18 cellular contexts compared by ENCODE assay signal in the genomic region with DNA sequence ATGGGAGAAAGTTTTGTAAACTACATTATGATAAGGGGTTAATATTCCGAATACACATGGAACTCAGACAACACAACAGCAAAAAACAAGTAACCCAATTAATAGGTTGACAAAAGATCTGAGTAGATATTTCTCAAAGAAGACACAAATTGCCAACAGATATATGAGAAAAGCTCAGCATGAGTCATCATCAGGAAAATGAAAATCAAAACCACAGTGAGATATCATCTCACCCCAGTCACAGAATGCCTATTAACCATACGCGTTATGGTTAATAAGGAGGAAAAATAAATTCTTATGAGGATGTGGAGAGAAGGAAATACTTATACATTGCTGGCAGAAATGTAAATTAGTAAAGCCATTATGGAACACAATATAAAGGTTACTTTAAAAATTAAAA.
"Had no signal": no experiment of that assay in that cellular context is flagged by ENCODE, and none has a peak within 500 bp of the region (broad histone marks: within the 10 kb centered on the region; RNA-seq: fewer than 3 reads in every experiment).

No MANE protein-coding gene starts in this region.

- H3K36me3 Mint-ChIP-seq: activated naive CD8-positive, alpha-beta T cell; neural progenitor cell had no signal

- H3K27ac ChIP-seq: esophagus muscularis mucosa, neural progenitor cell, ovary, spleen, stomach, testis had no signal

- DNase-seq: activated CD4-positive, alpha-beta T cell treated with anti-CD3 and anti-CD28 coated beads, Interleukin-2, amount 10 ng/mL, durations not matched to agents 24 days and 14 days; activated CD4-positive, CD25-positive, alpha-beta regulatory T cell; activated CD8-positive, alpha-beta memory T cell treated with anti-CD3 and anti-CD28 coated beads, Interleukin-2, amount 50 U/mL, for 4 hours; activated CD8-positive, alpha-beta T cell treated with anti-CD3 and anti-CD28 coated beads, Interleukin-2, amount 10 ng/mL, durations not matched to agents 7 days and 5 days; activated gamma-delta T cell treated with Interleukin-2 at 50 U/mL for 16 hours; activated T-cell treated with anti-CD3 and anti-CD28 coated beads, Interleukin-2, amount 50 U/mL, for 72 hours; islet precursor cell; naive B cell; ovary; spleen; stimulated activated CD4-positive, alpha-beta T cell treated with anti-CD3 and anti-CD28 coated beads, Interleukin-1b, Interleukin-23, amount 100 ng/mL, for 48 hours; stomach; testis had no signal

- H3K9me3 ChIP-seq: ovary, testis had no signal

- ATAC-seq: activated CD8-positive, alpha-beta T cell treated with anti-CD3 and anti-CD28 coated beads, Interleukin-2, amount 10 ng/mL, durations not matched to agents 7 days and 5 days; activated T-cell treated with anti-CD3 and anti-CD28 coated beads, Interleukin-2, amount 50 U/mL, for 72 hours; sciatic nerve had no signal

- FAIRE-seq: endometrium had no signal

- H3K36me3 ChIP-seq: esophagus muscularis mucosa, neural progenitor cell, ovary, spleen, stomach had no signal

- H3K4me3 Mint-ChIP-seq: activated CD4-positive, alpha-beta T cell treated with anti-CD3 and anti-CD28 coated beads, Interleukin-2, amount 10 ng/mL, durations not matched to agents 24 days and 14 days; activated CD8-positive, alpha-beta T cell treated with anti-CD3 and anti-CD28 coated beads, Interleukin-2, amount 10 ng/mL, durations not matched to agents 7 days and 5 days; activated naive CD8-positive, alpha-beta T cell; activated T-cell treated with anti-CD3 and anti-CD28 coated beads, Interleukin-2, amount 50 U/mL, for 72 hours; naive B cell; neural progenitor cell had no signal

- H3K27me3 ChIP-seq: esophagus muscularis mucosa, neural progenitor cell, ovary, spleen, stomach, testis had no signal

- H3K4me1 ChIP-seq: esophagus muscularis mucosa, neural progenitor cell, spleen, stomach, testis had no signal

- H3K27ac Mint-ChIP-seq: activated CD4-positive, alpha-beta T cell treated with anti-CD3 and anti-CD28 coated beads, Interleukin-2, amount 10 ng/mL, durations not matched to agents 24 days and 14 days; activated CD8-positive, alpha-beta T cell treated with anti-CD3 and anti-CD28 coated beads, Interleukin-2, amount 10 ng/mL, durations not matched to agents 7 days and 5 days; activated naive CD8-positive, alpha-beta T cell; activated T-cell treated with anti-CD3 and anti-CD28 coated beads, Interleukin-2, amount 50 U/mL, for 72 hours; naive B cell; neural progenitor cell had no signal

- H3K27me3 Mint-ChIP-seq: activated CD4-positive, alpha-beta T cell treated with anti-CD3 and anti-CD28 coated beads, Interleukin-2, amount 10 ng/mL, durations not matched to agents 24 days and 14 days; activated naive CD8-positive, alpha-beta T cell; naive B cell had no signal

- H3K4me3 ChIP-seq: esophagus muscularis mucosa, neural progenitor cell, ovary, spleen, stomach, testis had no signal

- H3K4me1 Mint-ChIP-seq: activated CD4-positive, alpha-beta T cell treated with anti-CD3 and anti-CD28 coated beads, Interleukin-2, amount 10 ng/mL, durations not matched to agents 24 days and 14 days; naive B cell; neural progenitor cell had no signal
